ENCODE assay signal across 8 cellular contexts in the genomic region with DNA sequence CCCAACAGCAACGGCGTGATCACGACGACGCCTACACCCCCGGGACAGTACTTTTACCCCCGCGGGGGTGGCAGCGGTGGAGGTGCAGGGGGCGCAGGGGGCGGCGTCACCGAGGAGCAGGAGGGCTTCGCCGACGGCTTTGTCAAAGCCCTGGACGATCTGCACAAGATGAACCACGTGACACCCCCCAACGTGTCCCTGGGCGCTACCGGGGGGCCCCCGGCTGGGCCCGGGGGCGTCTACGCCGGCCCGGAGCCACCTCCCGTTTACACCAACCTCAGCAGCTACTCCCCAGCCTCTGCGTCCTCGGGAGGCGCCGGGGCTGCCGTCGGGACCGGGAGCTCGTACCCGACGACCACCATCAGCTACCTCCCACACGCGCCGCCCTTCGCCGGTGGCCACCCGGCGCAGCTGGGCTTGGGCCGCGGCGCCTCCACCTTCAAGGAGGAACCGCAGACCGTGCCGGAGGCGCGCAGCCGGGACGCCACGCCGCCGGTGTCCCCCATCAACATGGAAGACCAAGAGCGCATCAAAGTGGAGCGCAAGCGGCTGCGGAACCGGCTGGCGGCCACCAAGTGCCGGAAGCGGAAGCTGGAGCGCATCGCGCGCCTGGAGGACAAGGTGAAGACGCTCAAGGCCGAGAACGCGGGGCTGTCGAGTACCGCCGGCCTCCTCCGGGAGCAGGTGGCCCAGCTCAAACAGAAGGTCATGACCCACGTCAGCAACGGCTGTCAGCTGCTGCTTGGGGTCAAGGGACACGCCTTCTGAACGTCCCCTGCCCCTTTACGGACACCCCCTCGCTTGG. TPM values are rescaled to one million over a fixed set of nuclear protein-coding genes. Genes with fewer than 3 reads are reported as not detected.
DNase-seq lines count a peak whose midpoint lies in the region; ATAC-seq and TF ChIP-seq lines count a peak whose summit lies in the region.

No MANE protein-coding gene starts in this region.

- peaks cover 39% of the 10 kb centered on the region for H3K4me1 Mint-ChIP-seq in WTC11

- peaks cover 32% of the 10 kb centered on the region for H3K27me3 Mint-ChIP-seq in WTC11 (ENCODE audit: low read depth)

- TF ChIP-seq CTCF in GM12875 (IDR thresholded peaks at IDR 0.05; ENCODE audit: borderline replicate concordance, insufficient read depth, low read depth, low read length) (no peak), WTC11 (IDR thresholded peaks at IDR 0.05) (no peak)

- peaks cover 4% of the 10 kb centered on the region; the same call in 1 of the 2 replicates for H3K36me3 Mint-ChIP-seq in WTC11

- H3K4me3 ChIP-seq in GM12875 (ENCODE audit: low read depth, low read length), result peak overlapping the region; percentile 95

- H3K9me3 Mint-ChIP-seq in WTC11, result no peaks in the 10 kb centered on the region

- H3K4me3 Mint-ChIP-seq in WTC11, result peak overlapping the region; percentile 84

- POLR2A ChIA-PET in WTC11 (lab: Charles Lee), result interaction anchor here (0.6 to 3.1 kb wide), 16 partner anchors 9 to 173 kb away, joined by 3 to 29 read pairs (median 3); partner anchors contain the start of genes DNASE2, HOOK2, PRDX2 and RNASEH2A

- peak; percentile 83 for DNase-seq in NCI-H2029 (lab: John Stamatoyannopoulos, UW)
- peak; percentile 80 for DNase-seq in WTC11 (ENCODE audit: low spot score)
- DNase-seq in cerebellum (ENCODE audit: low spot score), result peak; percentile 60
- DNase-seq in left kidney (ENCODE audit: low read depth, low spot score), result peak; percentile 90
- peak; percentile 79 for DNase-seq in stimulated activated CD4-positive, alpha-beta T cell treated with anti-CD3 and anti-CD28 coated beads, Interleukin-4, amount 100 ng/mL, for 24 hours

- CTCF ChIA-PET in WTC11 (lab: Charles Lee), result interaction anchor here (0.6 to 14.0 kb wide), 19 partner anchors 9 to 1328 kb away, joined by 3 to 341 read pairs (median 4); partner anchors contain the start of genes HOOK2, PRDX2 and THSD8

- ATAC-seq in WTC11, result no peak
- no peak for ATAC-seq in GM18858 (IDR thresholded peaks at IDR 0.05; ENCODE audit: unreplicated experiment)
- no peak for ATAC-seq in HG03565 (IDR thresholded peaks at IDR 0.05; ENCODE audit: unreplicated experiment)

- H3K27ac Mint-ChIP-seq in WTC11, result no peak overlapping the region

TF ChIP-seq in WTC11, 78 proteins besides CTCF, POLR2A, EP300 and RAD21 (continues in another document):
- peak; percentile 74; the same call in 1 of the 2 replicates for TF ChIP-seq HMGXB4 (CRISPR knock-in tag; IDR thresholded peaks at IDR 0.05)
- TF ChIP-seq ESRRA (CRISPR knock-in tag; IDR thresholded peaks at IDR 0.05; ENCODE audit: borderline replicate concordance), result peak; percentile 86
- TF ChIP-seq, protein P1, sequence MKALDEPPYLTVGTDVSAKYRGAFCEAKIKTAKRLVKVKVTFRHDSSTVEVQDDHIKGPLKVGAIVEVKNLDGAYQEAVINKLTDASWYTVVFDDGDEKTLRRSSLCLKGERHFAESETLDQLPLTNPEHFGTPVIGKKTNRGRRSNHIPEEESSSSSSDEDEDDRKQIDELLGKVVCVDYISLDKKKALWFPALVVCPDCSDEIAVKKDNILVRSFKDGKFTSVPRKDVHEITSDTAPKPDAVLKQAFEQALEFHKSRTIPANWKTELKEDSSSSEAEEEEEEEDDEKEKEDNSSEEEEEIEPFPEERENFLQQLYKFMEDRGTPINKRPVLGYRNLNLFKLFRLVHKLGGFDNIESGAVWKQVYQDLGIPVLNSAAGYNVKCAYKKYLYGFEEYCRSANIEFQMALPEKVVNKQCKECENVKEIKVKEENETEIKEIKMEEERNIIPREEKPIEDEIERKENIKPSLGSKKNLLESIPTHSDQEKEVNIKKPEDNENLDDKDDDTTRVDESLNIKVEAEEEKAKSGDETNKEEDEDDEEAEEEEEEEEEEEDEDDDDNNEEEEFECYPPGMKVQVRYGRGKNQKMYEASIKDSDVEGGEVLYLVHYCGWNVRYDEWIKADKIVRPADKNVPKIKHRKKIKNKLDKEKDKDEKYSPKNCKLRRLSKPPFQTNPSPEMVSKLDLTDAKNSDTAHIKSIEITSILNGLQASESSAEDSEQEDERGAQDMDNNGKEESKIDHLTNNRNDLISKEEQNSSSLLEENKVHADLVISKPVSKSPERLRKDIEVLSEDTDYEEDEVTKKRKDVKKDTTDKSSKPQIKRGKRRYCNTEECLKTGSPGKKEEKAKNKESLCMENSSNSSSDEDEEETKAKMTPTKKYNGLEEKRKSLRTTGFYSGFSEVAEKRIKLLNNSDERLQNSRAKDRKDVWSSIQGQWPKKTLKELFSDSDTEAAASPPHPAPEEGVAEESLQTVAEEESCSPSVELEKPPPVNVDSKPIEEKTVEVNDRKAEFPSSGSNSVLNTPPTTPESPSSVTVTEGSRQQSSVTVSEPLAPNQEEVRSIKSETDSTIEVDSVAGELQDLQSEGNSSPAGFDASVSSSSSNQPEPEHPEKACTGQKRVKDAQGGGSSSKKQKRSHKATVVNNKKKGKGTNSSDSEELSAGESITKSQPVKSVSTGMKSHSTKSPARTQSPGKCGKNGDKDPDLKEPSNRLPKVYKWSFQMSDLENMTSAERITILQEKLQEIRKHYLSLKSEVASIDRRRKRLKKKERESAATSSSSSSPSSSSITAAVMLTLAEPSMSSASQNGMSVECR (CRISPR knock-in tag; IDR thresholded peaks at IDR 0.05; ENCODE audit: borderline replicate concordance), result peak; percentile 73; the same call in 1 of the 2 replicates
- TF ChIP-seq, protein P2, sequence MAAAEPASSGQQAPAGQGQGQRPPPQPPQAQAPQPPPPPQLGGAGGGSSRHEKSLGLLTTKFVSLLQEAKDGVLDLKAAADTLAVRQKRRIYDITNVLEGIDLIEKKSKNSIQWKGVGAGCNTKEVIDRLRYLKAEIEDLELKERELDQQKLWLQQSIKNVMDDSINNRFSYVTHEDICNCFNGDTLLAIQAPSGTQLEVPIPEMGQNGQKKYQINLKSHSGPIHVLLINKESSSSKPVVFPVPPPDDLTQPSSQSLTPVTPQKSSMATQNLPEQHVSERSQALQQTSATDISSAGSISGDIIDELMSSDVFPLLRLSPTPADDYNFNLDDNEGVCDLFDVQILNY (CRISPR knock-in tag; IDR thresholded peaks at IDR 0.05), result no peak
- TF ChIP-seq E2F1 (CRISPR knock-in tag; IDR thresholded peaks at IDR 0.05), result no peak
- TF ChIP-seq ZNF232 (CRISPR knock-in tag; IDR thresholded peaks at IDR 0.05), result 0 out of 2 replicates have a peak, but pooled peaks have one; percentile 35
- peak; percentile 74; the same call in 1 of the 2 replicates for TF ChIP-seq CREB1 (CRISPR knock-in tag; IDR thresholded peaks at IDR 0.05)
- TF ChIP-seq, protein P3, sequence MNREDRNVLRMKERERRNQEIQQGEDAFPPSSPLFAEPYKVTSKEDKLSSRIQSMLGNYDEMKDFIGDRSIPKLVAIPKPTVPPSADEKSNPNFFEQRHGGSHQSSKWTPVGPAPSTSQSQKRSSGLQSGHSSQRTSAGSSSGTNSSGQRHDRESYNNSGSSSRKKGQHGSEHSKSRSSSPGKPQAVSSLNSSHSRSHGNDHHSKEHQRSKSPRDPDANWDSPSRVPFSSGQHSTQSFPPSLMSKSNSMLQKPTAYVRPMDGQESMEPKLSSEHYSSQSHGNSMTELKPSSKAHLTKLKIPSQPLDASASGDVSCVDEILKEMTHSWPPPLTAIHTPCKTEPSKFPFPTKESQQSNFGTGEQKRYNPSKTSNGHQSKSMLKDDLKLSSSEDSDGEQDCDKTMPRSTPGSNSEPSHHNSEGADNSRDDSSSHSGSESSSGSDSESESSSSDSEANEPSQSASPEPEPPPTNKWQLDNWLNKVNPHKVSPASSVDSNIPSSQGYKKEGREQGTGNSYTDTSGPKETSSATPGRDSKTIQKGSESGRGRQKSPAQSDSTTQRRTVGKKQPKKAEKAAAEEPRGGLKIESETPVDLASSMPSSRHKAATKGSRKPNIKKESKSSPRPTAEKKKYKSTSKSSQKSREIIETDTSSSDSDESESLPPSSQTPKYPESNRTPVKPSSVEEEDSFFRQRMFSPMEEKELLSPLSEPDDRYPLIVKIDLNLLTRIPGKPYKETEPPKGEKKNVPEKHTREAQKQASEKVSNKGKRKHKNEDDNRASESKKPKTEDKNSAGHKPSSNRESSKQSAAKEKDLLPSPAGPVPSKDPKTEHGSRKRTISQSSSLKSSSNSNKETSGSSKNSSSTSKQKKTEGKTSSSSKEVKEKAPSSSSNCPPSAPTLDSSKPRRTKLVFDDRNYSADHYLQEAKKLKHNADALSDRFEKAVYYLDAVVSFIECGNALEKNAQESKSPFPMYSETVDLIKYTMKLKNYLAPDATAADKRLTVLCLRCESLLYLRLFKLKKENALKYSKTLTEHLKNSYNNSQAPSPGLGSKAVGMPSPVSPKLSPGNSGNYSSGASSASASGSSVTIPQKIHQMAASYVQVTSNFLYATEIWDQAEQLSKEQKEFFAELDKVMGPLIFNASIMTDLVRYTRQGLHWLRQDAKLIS (CRISPR knock-in tag; IDR thresholded peaks at IDR 0.05; ENCODE audit: borderline replicate concordance), result no peak

RNA-seq across cellular contexts. Expression of gene JUNB, which starts 1.0 kb away (rescaled TPM):
- 6.6 to 11.5 TPM (median 10.2 TPM) in 3 replicates for total RNA-seq in WTC11 (2021)
- 9.0 TPM for total RNA-seq in cerebellum

RNA-seq across cellular contexts. Expression of gene PRDX2, which starts 9.3 kb away (rescaled TPM):
- total RNA-seq in WTC11 (2021), result 378 to 447 TPM (median 447 TPM) in 3 replicates
- total RNA-seq in cerebellum, result 150 TPM

RNA-seq across cellular contexts. Expression of gene THSD8, which starts 9.6 kb away (rescaled TPM):
- 30.1 to 50.2 TPM (median 47.0 TPM) in 3 replicates for total RNA-seq in WTC11 (2021)
- not detected for total RNA-seq in cerebellum

RNA-seq across cellular contexts. Expression of gene RNASEH2A, which starts 14.1 kb away (rescaled TPM):
- total RNA-seq in WTC11 (2021) (71.3 to 78.2 TPM (median 72.9 TPM) in 3 replicates), cerebellum (13.6 TPM)

RNA-seq across cellular contexts. Expression of gene HOOK2, which starts 16.9 kb away (rescaled TPM):
- total RNA-seq in WTC11 (2021), result 70.0 to 83.3 TPM (median 81.4 TPM) in 3 replicates
- 21.7 TPM for total RNA-seq in cerebellum

Comparison
In these comparisons a context has a peak if more than half of its experiments do, and no peak if none do; other contexts are left out.
1. RNA of gene THSD8, which starts 9.6 kb away (total RNA-seq): 30.1 to 50.2 TPM in WTC11; not detected in cerebellum (single experiment); every median in the first group is over 10 times any median in the second.
2. Peak in every context shown above with its lines, with median percentiles within 50 percentile points of each other: DNase-seq.